ENCODE assay signal across 1 cellular context in the genomic region with DNA sequence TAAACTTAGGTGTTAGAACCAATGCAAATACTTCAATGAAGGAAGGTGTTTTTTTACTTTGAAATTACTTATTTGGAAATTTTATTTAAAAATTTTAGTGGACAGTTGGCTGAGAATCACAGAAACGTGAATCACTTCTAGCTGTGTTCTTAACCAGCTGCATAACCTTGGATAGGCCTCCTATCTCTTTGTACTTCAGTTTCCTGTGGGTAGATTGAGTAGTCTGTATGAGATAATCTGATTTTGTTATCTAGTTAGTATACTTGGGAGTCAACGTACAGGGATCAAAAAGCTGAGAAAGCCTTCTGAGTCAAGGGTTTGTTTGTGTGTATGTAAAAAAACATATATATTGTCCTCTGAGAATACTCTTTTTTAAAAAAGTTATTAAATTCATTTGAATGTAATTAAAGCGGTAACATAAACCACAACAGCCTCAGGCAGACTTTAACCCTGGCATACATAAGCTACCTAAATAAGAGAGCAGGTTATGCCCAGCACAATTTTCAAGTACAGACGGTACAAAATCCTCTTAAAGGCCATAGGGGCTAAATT.
TF ChIP-seq lines count a peak whose summit lies in the region.

No MANE protein-coding gene starts in this region.

TF ChIP-seq in HepG2, 621 proteins besides CTCF, POLR2A, EP300 and RAD21:
- no peak for TF ChIP-seq SYNCRIP (IDR thresholded peaks at IDR 0.05; ENCODE audit: insufficient read depth, low read depth, low read length)
- TF ChIP-seq ZNF274 (CRISPR knock-in tag; IDR thresholded peaks at IDR 0.05), result no peak
- no peak for TF ChIP-seq ZSCAN25 (CRISPR knock-in tag; IDR thresholded peaks at IDR 0.05)
- no peak for TF ChIP-seq ZKSCAN1 (IDR thresholded peaks at IDR 0.05; ENCODE audit: low read length)
- no peak for TF ChIP-seq ELF4 (CRISPR knock-in tag; IDR thresholded peaks at IDR 0.05; ENCODE audit: borderline replicate concordance)
- no peak for TF ChIP-seq ZBTB20 (CRISPR knock-in tag; IDR thresholded peaks at IDR 0.05; ENCODE audit: borderline replicate concordance, low read depth)
- no peak for TF ChIP-seq NFRKB (IDR thresholded peaks at IDR 0.05)
TF ChIP-seq in HepG2: peak in this region for 0.
